In the genomic region with DNA sequence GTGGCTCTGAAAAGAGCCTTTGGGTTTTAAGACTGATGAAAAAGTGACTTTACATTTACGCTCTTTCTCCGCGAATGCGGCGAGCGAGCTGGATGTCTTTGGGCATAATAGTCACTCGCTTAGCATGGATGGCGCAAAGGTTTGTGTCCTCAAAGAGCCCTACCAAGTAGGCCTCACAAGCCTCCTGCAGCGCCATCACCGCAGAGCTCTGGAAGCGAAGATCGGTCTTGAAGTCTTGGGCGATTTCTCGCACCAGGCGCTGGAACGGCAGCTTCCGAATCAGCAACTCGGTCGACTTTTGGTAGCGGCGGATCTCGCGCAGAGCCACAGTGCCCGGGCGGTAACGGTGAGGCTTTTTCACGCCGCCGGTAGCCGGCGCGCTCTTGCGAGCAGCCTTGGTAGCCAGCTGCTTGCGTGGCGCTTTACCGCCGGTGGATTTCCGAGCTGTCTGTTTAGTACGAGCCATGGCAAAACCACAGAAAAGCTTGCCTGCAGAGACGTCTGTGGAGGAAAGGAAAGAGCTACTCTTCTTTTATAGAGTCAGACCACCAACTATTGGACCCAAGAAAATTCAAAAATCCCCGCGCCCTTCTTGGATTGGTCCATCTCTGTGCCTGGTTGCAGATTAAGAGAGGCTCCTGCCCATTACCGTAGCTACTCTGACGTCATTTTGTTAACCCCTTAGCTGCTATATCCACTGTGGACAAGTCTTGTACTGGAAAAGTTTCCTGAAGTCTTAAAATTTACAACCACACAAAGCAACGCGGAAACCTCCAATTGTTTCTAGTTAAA, we compare ENCODE assay signal across 8 cellular contexts. TPM values are rescaled to one million over a fixed set of nuclear protein-coding genes. Genes with fewer than 3 reads are reported as not detected.
A peak's percentile ranks its signal among the peaks of the same experiment; 100 is the strongest.
DNase-seq lines count a peak whose midpoint lies in the region; ATAC-seq, FAIRE-seq and TF ChIP-seq lines count a peak whose summit lies in the region.

No MANE protein-coding gene starts in this region.

- no peaks in the 10 kb centered on the region for H3K9me3 ChIP-seq in keratinocyte (ENCODE audit: control insufficient read depth, low read depth, low read length)

- no peaks in the 10 kb centered on the region for H3K9me1 ChIP-seq in keratinocyte (ENCODE audit: control insufficient read depth, extremely low read depth, insufficient read depth, low read length)

- no peaks in the 10 kb centered on the region for H3K9me3 Mint-ChIP-seq in chondrocyte (ENCODE audit: low read depth)

- no peaks in the 10 kb centered on the region for H3K36me3 Mint-ChIP-seq in chondrocyte (ENCODE audit: low read depth)

- peak; percentile 39; the same call in 1 of the 2 replicates for TF ChIP-seq CTCF in BJ (IDR thresholded peaks at IDR 0.05; ENCODE audit: insufficient read depth, low read depth, low read length)
- TF ChIP-seq CTCF in chondrocyte (IDR thresholded peaks at IDR 0.05), result peak; percentile 65
- peak; percentile 16 to 47 (median 30) for TF ChIP-seq CTCF in keratinocyte (optimal IDR thresholded peaks at IDR 0.05 in 1 of 3, IDR thresholded peaks at IDR 0.05 in 1 of 3, conservative IDR thresholded peaks at IDR 0.05 in 1 of 3; ENCODE audit: extremely low read depth in 1 of 3, insufficient read depth in 2 of 3, low read length in 3 of 3)

- H3K9ac ChIP-seq in keratinocyte (ENCODE audit: control insufficient read depth, extremely low read depth, insufficient read depth, low read length), result peak overlapping the region; percentile 77

- no peaks in the 10 kb centered on the region for H3K27me3 ChIP-seq in BJ (ENCODE audit: control insufficient read depth, insufficient read depth, low read length)
- H3K27me3 ChIP-seq in keratinocyte (ENCODE audit: control insufficient read depth, extremely low read depth, insufficient read depth, low read length), result no peaks in the 10 kb centered on the region

- H3K4me1 Mint-ChIP-seq in chondrocyte (ENCODE audit: low read depth), result peaks cover 45% of the 10 kb centered on the region

- no peaks in the 10 kb centered on the region for H3K27me3 Mint-ChIP-seq in chondrocyte (ENCODE audit: low read depth)

- H3K4me2 ChIP-seq in keratinocyte (ENCODE audit: control insufficient read depth, extremely low read depth, insufficient read depth, low read depth, low read length), result peak overlapping the region; percentile 91

- peaks cover 18% of the 10 kb centered on the region for H3K4me1 ChIP-seq in keratinocyte (ENCODE audit: control insufficient read depth, extremely low read depth, insufficient read depth, low read length)

- FAIRE-seq in keratinocyte (lab: Jason Lieb, UNC), result peak; percentile 76

- peak overlapping the region; percentile 93 for H3K27ac Mint-ChIP-seq in chondrocyte (ENCODE audit: unreplicated experiment)

- dilution Hi-C loops in keratinocyte (cut with MboI; ENCODE audit: extremely low pct_ligation_motif_present, low sequenced_read_pairs), result no loop called here

- H4K20me1 ChIP-seq in keratinocyte (ENCODE audit: control insufficient read depth, extremely low read depth, insufficient read depth, low read length), result no peaks in the 10 kb centered on the region

- CTCF ChIA-PET in BJ (lab: Yijun Ruan, JAX), result interaction anchor here (0.5 to 4.5 kb wide), 5 partner anchors 10 to 185 kb away, joined by 3 to 22 read pairs (median 10); a partner anchor contains a TSS

- ATAC-seq in GM19043 (IDR thresholded peaks at IDR 0.05; ENCODE audit: low read depth, unreplicated experiment) (peak; percentile 48), HG03378 (IDR thresholded peaks at IDR 0.05; ENCODE audit: unreplicated experiment) (peak; percentile 52)

- H3K4me3 ChIP-seq in BJ (ENCODE audit: low read depth, low read length) (peak overlapping the region; percentile 52), keratinocyte (ENCODE audit: control insufficient read depth in 2 of 3, extremely low read depth in 1 of 3, insufficient read depth in 2 of 3, low read depth in 1 of 3, low read length in 3 of 3) (peak overlapping the region; percentile 45 to 84 (median 82))

- DNase-seq in BJ (ENCODE audit: low read depth) (peak; percentile 80), NCI-H446 (lab: John Stamatoyannopoulos, UW) (peak; percentile 44 to 80), chondrocyte (ENCODE audit: low spot score) (no peak), keratinocyte (ENCODE audit: low read depth, low spot score) (no peak)
- DNase-seq in activated CD4-positive, CD25-positive, alpha-beta regulatory T cell (lab: John Stamatoyannopoulos, UW), result peak; percentile 52 to 65 (median 60)
- peak; percentile 81 to 84 for DNase-seq in stimulated activated CD4-positive, alpha-beta T cell treated with anti-CD3 and anti-CD28 coated beads, Interleukin-15, amount 100 ng/mL, for 48 hours (ENCODE audit: low read depth in 2 of 2)

- peak overlapping the region; percentile 83 for H3K27ac ChIP-seq in keratinocyte (ENCODE audit: control insufficient read depth, insufficient read depth, low read length)

- peak overlapping the region; percentile 56 for H2AFZ ChIP-seq in keratinocyte (ENCODE audit: control insufficient read depth, low read length)

- H3K36me3 ChIP-seq in BJ (ENCODE audit: control insufficient read depth, insufficient read depth, low read length), result no peaks in the 10 kb centered on the region
- no peaks in the 10 kb centered on the region for H3K36me3 ChIP-seq in keratinocyte (ENCODE audit: control insufficient read depth in 2 of 2, extremely low read depth in 1 of 2, insufficient read depth in 2 of 2, low read length in 2 of 2)

- POLR2A ChIA-PET in BJ (lab: Charles Lee), result interaction anchor here (0.6 to 3.3 kb wide), 9 partner anchors 11 to 241 kb away, joined by 3 to 40 read pairs (median 10); partner anchors contain the start of gene TRIM38

- no peaks in the 10 kb centered on the region for H3K79me2 ChIP-seq in keratinocyte (ENCODE audit: control insufficient read depth, insufficient read depth, low read length)

- peak overlapping the region; percentile 83 for H3K4me3 Mint-ChIP-seq in chondrocyte (ENCODE audit: unreplicated experiment)

RNA-seq across cellular contexts. Expression of gene HFE, which starts 55.4 kb away (rescaled TPM):
- polyA plus RNA-seq in BJ (2011; rRNA removed) (23.5 and 24.3 TPM in 2 replicates), keratinocyte (13.8 to 18.6 TPM (median 18.4 TPM) in 3 replicates)
- polyA minus RNA-seq in BJ (2011; rRNA and poly(A)+ RNA removed), result 8.4 and 14.6 TPM in 2 replicates
- 6.1 to 7.5 TPM (median 6.4 TPM) in 3 replicates for total RNA-seq in chondrocyte
- polyA plus RNA-seq in keratinocyte (2011; ENCODE audit: low read depth), result 1.8 TPM
- polyA plus RNA-seq in keratinocyte (2011; cell fraction: cytosol; rRNA removed), result 4.8 and 5.8 TPM in 2 replicates
- 22.5 and 22.9 TPM in 2 replicates for polyA plus RNA-seq in keratinocyte (2011; cell fraction: nucleus; rRNA removed)
- 3.0 and 11.8 TPM in 2 replicates for polyA plus RNA-seq in keratinocyte (2012; ENCODE audit: low replicate concordance)
- 16.8 to 21.1 TPM (median 19.5 TPM) in 3 replicates for polyA minus RNA-seq in keratinocyte
- 13.0 TPM for polyA minus RNA-seq in keratinocyte (2011; cell fraction: cytosol; rRNA and poly(A)+ RNA removed)
- 19.5 and 31.3 TPM in 2 replicates for polyA minus RNA-seq in keratinocyte (2011; cell fraction: nucleus; rRNA and poly(A)+ RNA removed)

Comparison
In these comparisons a context has a peak if more than half of its experiments do, and no peak if none do; other contexts are left out.
1. DNase-seq: peak in BJ (single experiment), NCI-H446 (2 of 2), activated CD4-positive, CD25-positive, alpha-beta regulatory T cell (4 of 4) and stimulated activated CD4-positive, alpha-beta T cell treated with anti-CD3 and anti-CD28 coated beads, Interleukin-15, amount 100 ng/mL, for 48 hours (2 of 2); none in chondrocyte (single experiment) and keratinocyte (single experiment).
2. Peak in every context shown above with its lines, with median percentiles within 50 percentile points of each other: CTCF ChIP-seq.